Comparison of ENCODE assay signal across 8 cellular contexts in the genomic region with DNA sequence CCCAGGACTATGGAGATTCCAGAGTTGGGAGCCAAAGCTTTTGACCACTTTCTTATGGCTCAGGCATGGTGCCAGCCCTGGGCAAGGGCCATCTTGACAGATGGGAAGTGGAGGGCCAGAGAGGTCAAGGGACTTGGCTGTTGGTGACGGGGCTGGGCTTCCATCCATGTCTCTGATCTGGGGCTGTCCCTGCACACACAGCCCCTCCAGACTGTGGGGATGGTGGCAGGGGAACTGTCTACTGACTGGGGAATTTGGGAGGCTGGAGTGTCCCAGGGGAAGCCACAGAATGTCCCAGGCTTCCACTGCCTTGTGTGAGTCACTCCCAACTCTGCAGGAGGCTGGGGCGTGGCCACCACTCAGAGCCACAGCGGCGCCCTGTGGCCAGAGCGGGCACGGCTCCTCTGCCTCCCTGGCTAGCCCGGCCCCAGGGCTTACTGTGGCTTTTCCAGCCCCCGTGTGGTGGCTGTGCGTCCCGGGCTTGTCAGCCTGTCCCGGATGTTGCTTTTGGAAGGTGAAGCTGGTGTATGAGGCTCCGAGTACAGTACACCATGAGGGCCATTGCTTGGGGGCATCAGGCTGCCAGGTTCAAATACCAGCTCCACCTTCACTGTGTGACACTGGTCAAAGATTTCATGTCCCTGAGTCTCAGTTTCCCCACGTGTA. TPM values are rescaled to one million over a fixed set of nuclear protein-coding genes. Genes with fewer than 3 reads are reported as not detected.
DNase-seq lines count a peak whose midpoint lies in the region; ATAC-seq and TF ChIP-seq lines count a peak whose summit lies in the region.

No MANE protein-coding gene starts in this region.

- ATAC-seq in GM18870 (IDR thresholded peaks at IDR 0.05; ENCODE audit: unreplicated experiment), result peak; percentile 57

- peaks cover 11% of the 10 kb centered on the region for H3K4me1 Mint-ChIP-seq in activated T-helper 1 cell treated with anti-CD3 and anti-CD28 coated beads, Interleukin-12 subunit alpha, Interleukin-12 subunit beta, Interleukin-2, Interleukin-4 antibody, amounts not matched to agents 30 ng/mL and 10 ng/mL and 1 ng/mL, durations not matched to agents 14 hours and 24 hours and 36 hours (ENCODE audit: low read depth)
- peaks cover 8% of the 10 kb centered on the region for H3K4me1 Mint-ChIP-seq in nephron progenitor cell

- no peaks in the 10 kb centered on the region for H3K9me3 ChIP-seq in Peyer's patch

- DNase-seq in AG10803 (ENCODE audit: low read depth) (peak; percentile 91), HL-60 (ENCODE audit: low read depth in 1 of 2, low spot score in 1 of 2) (peak; percentile 86 to 89), Peyer's patch (peak; percentile 84 to 94 (median 94)), fibroblast of pulmonary artery (ENCODE audit: low read depth) (peak; percentile 90), nephron progenitor cell (peak; percentile 90)
- DNase-seq in activated T-helper 1 cell treated with anti-CD3 and anti-CD28 coated beads, Interleukin-12 subunit alpha, Interleukin-12 subunit beta, Interleukin-2, Interleukin-4 antibody, amounts not matched to agents 30 ng/mL and 10 ng/mL and 1 ng/mL, durations not matched to agents 14 hours and 24 hours and 36 hours (ENCODE audit: low spot score), result peak; percentile 78
- peak; percentile 54 to 69 (median 64) for DNase-seq in stimulated activated naive CD4-positive, alpha-beta T cell (lab: John Stamatoyannopoulos, UW)

- TF ChIP-seq POLR2A in Peyer's patch (IDR thresholded peaks at IDR 0.05), result no peak

- H3K4me1 ChIP-seq in Peyer's patch, result peaks cover 0 to 16% (median 4%) of the 10 kb centered on the region in 4 donors

- H3K36me3 Mint-ChIP-seq in activated T-helper 1 cell treated with anti-CD3 and anti-CD28 coated beads, Interleukin-12 subunit alpha, Interleukin-12 subunit beta, Interleukin-2, Interleukin-4 antibody, amounts not matched to agents 30 ng/mL and 10 ng/mL and 1 ng/mL, durations not matched to agents 14 hours and 24 hours and 36 hours (ENCODE audit: low read depth), result peaks cover 18% of the 10 kb centered on the region
- peaks cover 22% of the 10 kb centered on the region for H3K36me3 Mint-ChIP-seq in nephron progenitor cell (ENCODE audit: low read depth)

- H3K4me3 ChIP-seq in AG10803 (ENCODE audit: low read length), result no peak overlapping the region
- H3K4me3 ChIP-seq in HL-60 (replicated peaks; ENCODE audit: insufficient read depth, low read length), result no peak overlapping the region
- H3K4me3 ChIP-seq in Peyer's patch, result no peak overlapping the region
- no peak overlapping the region for H3K4me3 ChIP-seq in fibroblast of pulmonary artery (replicated peaks; ENCODE audit: low read depth, low read length)

- no peak overlapping the region for H3K4me3 Mint-ChIP-seq in activated T-helper 1 cell treated with anti-CD3 and anti-CD28 coated beads, Interleukin-12 subunit alpha, Interleukin-12 subunit beta, Interleukin-2, Interleukin-4 antibody, amounts not matched to agents 30 ng/mL and 10 ng/mL and 1 ng/mL, durations not matched to agents 14 hours and 24 hours and 36 hours
- no peak overlapping the region for H3K4me3 Mint-ChIP-seq in nephron progenitor cell

- no peaks in the 10 kb centered on the region for H3K27me3 Mint-ChIP-seq in activated T-helper 1 cell treated with anti-CD3 and anti-CD28 coated beads, Interleukin-12 subunit alpha, Interleukin-12 subunit beta, Interleukin-2, Interleukin-4 antibody, amounts not matched to agents 30 ng/mL and 10 ng/mL and 1 ng/mL, durations not matched to agents 14 hours and 24 hours and 36 hours (ENCODE audit: insufficient read depth)
- H3K27me3 Mint-ChIP-seq in nephron progenitor cell (ENCODE audit: low read depth, poor library complexity), result peaks cover 6% of the 10 kb centered on the region

- H3K36me3 ChIP-seq in Peyer's patch, result peaks cover 0 to 56% (median 0%) of the 10 kb centered on the region in 3 donors

- H3K27ac ChIP-seq in HL-60 (replicated peaks) (no peak overlapping the region), Peyer's patch (peak overlapping the region in 3 of 4 donors; percentile 8 to 65 (median 56))

- intact Hi-C loops in activated T-helper 1 cell treated with anti-CD3 and anti-CD28 coated beads, Interleukin-12 subunit alpha, Interleukin-12 subunit beta, Interleukin-2, Interleukin-4 antibody, amounts not matched to agents 30 ng/mL and 10 ng/mL and 1 ng/mL, durations not matched to agents 14 hours and 24 hours and 36 hours (cut with micrococcal nuclease), result loop anchor here (1.0 to 5.0 kb wide), 4 partner anchors 19 to 117 kb away; a partner anchor contains a TSS

- H3K9me3 Mint-ChIP-seq in activated T-helper 1 cell treated with anti-CD3 and anti-CD28 coated beads, Interleukin-12 subunit alpha, Interleukin-12 subunit beta, Interleukin-2, Interleukin-4 antibody, amounts not matched to agents 30 ng/mL and 10 ng/mL and 1 ng/mL, durations not matched to agents 14 hours and 24 hours and 36 hours, result no peaks in the 10 kb centered on the region
- no peaks in the 10 kb centered on the region for H3K9me3 Mint-ChIP-seq in nephron progenitor cell

- peak overlapping the region; percentile 34 for H3K27ac Mint-ChIP-seq in activated T-helper 1 cell treated with anti-CD3 and anti-CD28 coated beads, Interleukin-12 subunit alpha, Interleukin-12 subunit beta, Interleukin-2, Interleukin-4 antibody, amounts not matched to agents 30 ng/mL and 10 ng/mL and 1 ng/mL, durations not matched to agents 14 hours and 24 hours and 36 hours
- H3K27ac Mint-ChIP-seq in nephron progenitor cell, result no peak overlapping the region

- H3K27me3 ChIP-seq in HL-60 (ENCODE audit: insufficient read depth, poor library complexity, severe bottlenecking) (no peaks in the 10 kb centered on the region), Peyer's patch (no peaks in the 10 kb centered on the region)

- TF ChIP-seq CTCF in AG10803 (conservative IDR thresholded peaks at IDR 0.05; ENCODE audit: low read length) (peak; percentile 93), HL-60 (IDR thresholded peaks at IDR 0.05; ENCODE audit: insufficient read depth, low read length) (peak; percentile 98), Peyer's patch (IDR thresholded peaks at IDR 0.05) (peak; percentile 81 to 99 (median 94)), fibroblast of pulmonary artery (IDR thresholded peaks at IDR 0.05; ENCODE audit: low read length, missing control alignments) (peak; percentile 94), nephron progenitor cell (IDR thresholded peaks at IDR 0.05) (peak; percentile 93)

RNA-seq across cellular contexts. Expression of a gene that starts 19.6 kb away (rescaled TPM):
- total RNA-seq in Peyer's patch, result under 1 TPM in 1 of 4 donors, not detected in 3; 0.85 TPM
- 0.61 TPM in 1 of 2 replicates, not detected in the other for total RNA-seq in activated T-helper 1 cell treated with anti-CD3 and anti-CD28 coated beads, Interleukin-12 subunit alpha, Interleukin-12 subunit beta, Interleukin-2, Interleukin-4 antibody, amounts not matched to agents 30 ng/mL and 10 ng/mL and 1 ng/mL, durations not matched to agents 14 hours and 24 hours and 36 hours

RNA-seq across cellular contexts. Expression of a gene that starts 19.7 kb away (rescaled TPM):
- total RNA-seq in Peyer's patch, result 10 to 100 TPM; 51.1 to 97.4 (median 55.2) TPM
- total RNA-seq in activated T-helper 1 cell treated with anti-CD3 and anti-CD28 coated beads, Interleukin-12 subunit alpha, Interleukin-12 subunit beta, Interleukin-2, Interleukin-4 antibody, amounts not matched to agents 30 ng/mL and 10 ng/mL and 1 ng/mL, durations not matched to agents 14 hours and 24 hours and 36 hours, result 102 and 120 TPM in 2 replicates

RNA-seq across cellular contexts. Expression of a gene that starts 27.7 kb away (rescaled TPM):
- 10 to 100 TPM; 24.5 to 49.0 (median 31.8) TPM for total RNA-seq in Peyer's patch
- 27.3 and 31.1 TPM in 2 replicates for total RNA-seq in activated T-helper 1 cell treated with anti-CD3 and anti-CD28 coated beads, Interleukin-12 subunit alpha, Interleukin-12 subunit beta, Interleukin-2, Interleukin-4 antibody, amounts not matched to agents 30 ng/mL and 10 ng/mL and 1 ng/mL, durations not matched to agents 14 hours and 24 hours and 36 hours

RNA-seq across cellular contexts. Expression of a gene that starts 50.5 kb away (rescaled TPM):
- 1 to 10 TPM in 1 of 4 donors, under 1 TPM in 2, not detected in 1; 0.35 to 1.1 (median 0.66) TPM for total RNA-seq in Peyer's patch
- total RNA-seq in activated T-helper 1 cell treated with anti-CD3 and anti-CD28 coated beads, Interleukin-12 subunit alpha, Interleukin-12 subunit beta, Interleukin-2, Interleukin-4 antibody, amounts not matched to agents 30 ng/mL and 10 ng/mL and 1 ng/mL, durations not matched to agents 14 hours and 24 hours and 36 hours, result not detected in 2 replicates
